Comparison of ENCODE assay signal across 21 cellular contexts in the genomic region with DNA sequence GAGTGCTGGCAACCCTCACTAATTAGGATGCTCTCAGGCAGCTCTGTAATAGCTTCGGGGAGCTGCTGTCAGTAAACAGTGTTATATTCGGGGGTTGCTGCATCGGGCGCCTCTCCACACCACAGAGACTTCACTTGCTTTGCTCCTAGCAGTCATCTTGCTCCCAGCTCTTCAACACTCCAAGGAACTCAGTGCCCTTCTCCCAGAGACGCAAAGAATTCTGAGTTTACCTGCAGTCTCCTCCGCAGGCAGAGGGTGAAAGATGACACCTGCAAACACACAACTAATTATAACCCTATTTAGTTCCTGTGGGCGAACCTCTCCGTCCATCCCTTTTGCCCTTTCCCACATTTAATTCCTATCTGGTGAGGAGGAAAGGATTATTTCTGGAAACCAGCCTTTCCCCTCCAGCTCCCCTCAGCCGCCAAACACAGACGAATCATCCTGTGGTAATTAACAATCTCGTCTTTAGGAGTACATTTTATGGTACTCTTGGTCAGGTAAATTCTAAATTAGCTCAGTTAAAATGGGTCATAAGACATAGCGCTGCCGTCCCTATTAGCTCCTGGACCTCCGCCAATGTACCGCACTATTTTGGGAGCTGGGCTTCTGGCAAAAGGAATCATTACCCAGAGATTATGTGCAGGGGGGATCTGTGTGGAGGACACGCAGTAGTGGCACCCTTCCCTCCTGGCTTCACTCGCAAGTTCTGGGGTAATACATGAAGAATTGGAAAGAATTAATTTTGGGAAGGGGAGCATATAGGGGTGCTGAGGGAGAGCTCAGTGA.
DNase-seq lines count a peak whose midpoint lies in the region; ATAC-seq, FAIRE-seq and TF ChIP-seq lines count a peak whose summit lies in the region.
"Had no signal": no experiment of that assay in that cellular context is flagged by ENCODE, and none has a peak within 500 bp of the region (broad histone marks: within the 10 kb centered on the region; RNA-seq: fewer than 3 reads in every experiment).

No MANE protein-coding gene starts in this region.

- H4K20me1 ChIP-seq in astrocyte (ENCODE audit: insufficient read depth, low read length): no peaks in the 10 kb centered on the region

- no peak overlapping the region for H3K27ac Mint-ChIP-seq in astrocyte (ENCODE audit: unreplicated experiment)
- H3K27ac Mint-ChIP-seq: activated naive CD8-positive, alpha-beta T cell treated with anti-CD3 and anti-CD28 coated beads for 36 hours; activated T-helper 1 cell treated with anti-CD3 and anti-CD28 coated beads, Interleukin-12 subunit alpha, Interleukin-12 subunit beta, Interleukin-2, Interleukin-4 antibody, amounts not matched to agents 30 ng/mL and 10 ng/mL and 1 ng/mL, durations not matched to agents 14 hours and 24 hours and 36 hours; CD8-positive, alpha-beta T cell; effector memory CD8-positive, alpha-beta T cell had no signal

- H3K9me3 ChIP-seq in astrocyte (ENCODE audit: insufficient read depth, low read depth, low read length) (no peaks in the 10 kb centered on the region), right lobe of liver (no peaks in the 10 kb centered on the region)
- no peaks in the 10 kb centered on the region for H3K9me3 ChIP-seq in effector memory CD4-positive, alpha-beta T cell (ENCODE audit: control insufficient read depth, low read length)
- H3K9me3 ChIP-seq: body of pancreas had no signal

- H3K79me2 ChIP-seq in astrocyte (ENCODE audit: insufficient read depth, low read length): no peaks in the 10 kb centered on the region

- H3K4me3 Mint-ChIP-seq in astrocyte (ENCODE audit: unreplicated experiment): no peak overlapping the region
- H3K4me3 Mint-ChIP-seq: activated naive CD8-positive, alpha-beta T cell treated with anti-CD3 and anti-CD28 coated beads for 36 hours; activated T-helper 1 cell treated with anti-CD3 and anti-CD28 coated beads, Interleukin-12 subunit alpha, Interleukin-12 subunit beta, Interleukin-2, Interleukin-4 antibody, amounts not matched to agents 30 ng/mL and 10 ng/mL and 1 ng/mL, durations not matched to agents 14 hours and 24 hours and 36 hours; CD8-positive, alpha-beta T cell; effector memory CD8-positive, alpha-beta T cell had no signal

- intact Hi-C loops in right lobe of liver (cut with DNase I): no loop called here

- peaks cover 2% of the 10 kb centered on the region for H3K27me3 ChIP-seq in astrocyte (ENCODE audit: insufficient read depth, low read length)
- no peaks in the 10 kb centered on the region for H3K27me3 ChIP-seq in effector memory CD4-positive, alpha-beta T cell (replicated peaks; ENCODE audit: control insufficient read depth, insufficient read depth, low read length, poor library complexity, severe bottlenecking)
- no peaks in the 10 kb centered on the region for H3K27me3 ChIP-seq in right lobe of liver
- H3K27me3 ChIP-seq: body of pancreas had no signal

- H2AFZ ChIP-seq in astrocyte (ENCODE audit: low read depth, low read length): no peak overlapping the region

- peaks cover 10% of the 10 kb centered on the region for H3K27me3 Mint-ChIP-seq in astrocyte (ENCODE audit: low read depth, unreplicated experiment)

- FAIRE-seq in astrocyte (lab: Jason Lieb, UNC): no peak
- FAIRE-seq: islet of Langerhans, TTC549 had no signal

- no peak overlapping the region for H3K27ac ChIP-seq in astrocyte (ENCODE audit: low read depth, low read length)
- no peak overlapping the region for H3K27ac ChIP-seq in effector memory CD4-positive, alpha-beta T cell (ENCODE audit: insufficient read depth, low read length, poor library complexity, severe bottlenecking)
- no peak overlapping the region for H3K27ac ChIP-seq in right lobe of liver
- H3K27ac ChIP-seq: body of pancreas had no signal

- H3K36me3 ChIP-seq in astrocyte (ENCODE audit: insufficient read depth, low read length): no peaks in the 10 kb centered on the region
- no peaks in the 10 kb centered on the region for H3K36me3 ChIP-seq in effector memory CD4-positive, alpha-beta T cell (ENCODE audit: control insufficient read depth, insufficient read depth, low read length)
- no peaks in the 10 kb centered on the region for H3K36me3 ChIP-seq in right lobe of liver

- no peak overlapping the region for H3K9ac ChIP-seq in astrocyte (ENCODE audit: low read length)

- WGBS in right lobe of liver (ENCODE audit: insufficient coverage, low coverage, low lambda C conversion rate, missing lambda C conversion rate): 83% methylated on average over 12 of the region's 17 CpGs

- no peaks in the 10 kb centered on the region for H3K4me1 Mint-ChIP-seq in astrocyte (ENCODE audit: low read depth, unreplicated experiment)
- H3K4me1 Mint-ChIP-seq: activated naive CD8-positive, alpha-beta T cell treated with anti-CD3 and anti-CD28 coated beads for 36 hours had no signal

- H3K4me3 ChIP-seq in astrocyte (ENCODE audit: insufficient read depth, low read depth, low read length): no peak overlapping the region
- no peak overlapping the region for H3K4me3 ChIP-seq in effector memory CD4-positive, alpha-beta T cell (ENCODE audit: insufficient read depth, low read depth, low read length, poor library complexity, severe bottlenecking)
- no peak overlapping the region for H3K4me3 ChIP-seq in right lobe of liver
- H3K4me3 ChIP-seq: body of pancreas had no signal

- H3K4me2 ChIP-seq in astrocyte (ENCODE audit: low read length): peak overlapping the region; percentile 45

- H3K36me3 Mint-ChIP-seq in astrocyte (ENCODE audit: low read depth, unreplicated experiment): no peaks in the 10 kb centered on the region
- H3K36me3 Mint-ChIP-seq: activated naive CD8-positive, alpha-beta T cell treated with anti-CD3 and anti-CD28 coated beads for 36 hours; CD8-positive, alpha-beta T cell had no signal

- TF ChIP-seq CTCF in astrocyte (IDR thresholded peaks at IDR 0.05; ENCODE audit: insufficient read depth, low read depth, low read length) (no peak), right lobe of liver (IDR thresholded peaks at IDR 0.05) (no peak)

- ATAC-seq in GM18907 (IDR thresholded peaks at IDR 0.05; ENCODE audit: unreplicated experiment): no peak
- ATAC-seq in HG03342 (IDR thresholded peaks at IDR 0.05; ENCODE audit: unreplicated experiment): no peak
- ATAC-seq in right lobe of liver: no peak
- ATAC-seq: body of pancreas; CD8-positive, alpha-beta T cell; effector memory CD8-positive, alpha-beta T cell had no signal

- in situ Hi-C loops in G401 (cut with HindIII; ENCODE audit: low sequenced_read_pairs): no loop called here

- DNase-seq in G401 (ENCODE audit: low spot score): peak; percentile 1
- DNase-seq in NCI-H1105 treated with DMSO at 0.1 percent for 48 hours (lab: John Stamatoyannopoulos, UW): peak; percentile 77
- DNase-seq in astrocyte (ENCODE audit: low read depth): no peak
- DNase-seq in iPS-NIHi7 (ENCODE audit: extremely low spot score): peak; percentile 24
- DNase-seq in effector memory CD4-positive, alpha-beta T cell: no peak
- DNase-seq in right lobe of liver: no peak
- DNase-seq: activated CD4-positive, alpha-beta T cell treated with anti-CD3 and anti-CD28 coated beads for 4 hours; activated naive CD8-positive, alpha-beta T cell treated with anti-CD3 and anti-CD28 coated beads for 36 hours; body of pancreas; CD8-positive, alpha-beta T cell; effector memory CD8-positive, alpha-beta T cell; glutamatergic neuron; H7; NCI-H2171 treated with DMSO at 0.1 percent for 48 hours; RPMI8226; stimulated activated CD4-positive, alpha-beta T cell treated with anti-CD3 and anti-CD28 coated beads, Interleukin-4, amount 100 ng/mL, for 4 hours had no signal

- no peaks in the 10 kb centered on the region for H3K9me3 Mint-ChIP-seq in astrocyte (ENCODE audit: unreplicated experiment)
- H3K9me3 Mint-ChIP-seq: activated naive CD8-positive, alpha-beta T cell treated with anti-CD3 and anti-CD28 coated beads for 36 hours; activated T-helper 1 cell treated with anti-CD3 and anti-CD28 coated beads, Interleukin-12 subunit alpha, Interleukin-12 subunit beta, Interleukin-2, Interleukin-4 antibody, amounts not matched to agents 30 ng/mL and 10 ng/mL and 1 ng/mL, durations not matched to agents 14 hours and 24 hours and 36 hours; CD8-positive, alpha-beta T cell; effector memory CD8-positive, alpha-beta T cell had no signal

- TF ChIP-seq POLR2A in right lobe of liver (IDR thresholded peaks at IDR 0.05): no peak

- H3K4me1 ChIP-seq in astrocyte (ENCODE audit: insufficient read depth, low read length) (peaks cover 6% of the 10 kb centered on the region), right lobe of liver (no peaks in the 10 kb centered on the region)
- H3K4me1 ChIP-seq in effector memory CD4-positive, alpha-beta T cell (ENCODE audit: control insufficient read depth, insufficient read depth, low read length, poor library complexity, severe bottlenecking): no peaks in the 10 kb centered on the region
- H3K4me1 ChIP-seq: body of pancreas had no signal

Comparison
In these comparisons a context has a peak if more than half of its experiments do, and no peak if none do; other contexts are left out.
1. DNase-seq: peak in G401 (single experiment), NCI-H1105 treated with DMSO at 0.1 percent for 48 hours (single experiment) and iPS-NIHi7 (single experiment); none in astrocyte (single experiment), effector memory CD4-positive, alpha-beta T cell (0 of 3) and right lobe of liver (0 of 3).